ENCODE assay signal across 9 cellular contexts in genomic region chr2:201114350-201114749, GRCh38. TPM values are rescaled to one million over a fixed set of nuclear protein-coding genes. Genes with fewer than 3 reads are reported as not detected.
DNase-seq lines count a peak whose midpoint lies in the region; ATAC-seq, FAIRE-seq and TF ChIP-seq lines count a peak whose summit lies in the region.
"Had no signal": no experiment of that assay in that cellular context is flagged by ENCODE, and none has a peak within 500 bp of the region (broad histone marks: within the 10 kb centered on the region; RNA-seq: fewer than 3 reads in every experiment).

No MANE protein-coding gene starts in this region.

- H3K4me3 ChIP-seq in GM23338 = no peak overlapping the region
- H3K4me3 ChIP-seq in GM12878 = peak overlapping the region; percentile 82

- H3K4me3 Mint-ChIP-seq in CD4-positive, alpha-beta T cell = peak overlapping the region; percentile 88
- H3K4me3 Mint-ChIP-seq in GM23338 (peak overlapping the region; percentile 54; the same call in 1 of the 3 replicates), natural killer cell (peak overlapping the region; percentile 95)

- POLR2A ChIA-PET in CD4-positive, alpha-beta T cell (lab: Charles Lee) = interaction anchor here (0.6 to 5.8 kb wide), 6 partner anchors 44 to 401 kb away, joined by 3 to 103 read pairs (median 4); partner anchors contain the start of genes CLK1, HYCC2 and NDUFB3
- POLR2A ChIA-PET in GM12878 (lab: Charles Lee) = interaction anchor here (0.6 to 1.1 kb wide), 2 partner anchors 44 to 249 kb away, joined by 3 to 4 read pairs; partner anchors contain the start of gene CLK1

- RAD21 ChIA-PET in GM12878 (lab: Charles Lee; ENCODE audit: unreplicated experiment) = interaction anchor here (1.2 to 7.7 kb wide), 6 partner anchors 13 to 152 kb away, joined by 3 to 71 read pairs (median 4); no protein-coding TSS in a partner anchor

- DNase-seq in CD4-positive, alpha-beta T cell = no peak
- DNase-seq in GM23338 (ENCODE audit: low spot score) = no peak
- DNase-seq in GM12878 (ENCODE audit: low read depth, low spot score) = no peak
- no peak for DNase-seq in natural killer cell
- DNase-seq in NK-92 treated with Interleukin-12 subunit alpha and Interleukin-12 subunit beta, amount 100 ng/mL, for 24 hours (lab: John Stamatoyannopoulos, UW) = no peak
- DNase-seq: effector CD4-positive, alpha-beta T cell; small intestine had no signal

- H3K9me3 ChIP-seq in CD4-positive, alpha-beta T cell (ENCODE audit: control insufficient read depth, low read length) = no peaks in the 10 kb centered on the region
- H3K9me3 ChIP-seq in GM12878 (replicated peaks; ENCODE audit: control insufficient read depth, insufficient read depth, low read length) = no peaks in the 10 kb centered on the region

- H3K4me1 Mint-ChIP-seq in CD4-positive, alpha-beta T cell (ENCODE audit: low read depth) = peaks cover 44% of the 10 kb centered on the region
- H3K4me1 Mint-ChIP-seq in GM23338 = peaks cover 29% of the 10 kb centered on the region
- peaks cover 41 to 49% of the 10 kb centered on the region in 2 donors for H3K4me1 Mint-ChIP-seq in natural killer cell

- in situ Hi-C loops in GM12878 (cut with MboI) = no loop called here

- H3K9me2 ChIP-seq in GM23338 (ENCODE audit: insufficient read depth) = no peaks in the 10 kb centered on the region

- 82% methylated on average over 4 of the region's 4 CpGs for WGBS in GM12878 (ENCODE audit: insufficient coverage, insufficient replicate concordance, low lambda C conversion rate, missing lambda C conversion rate)

- peak overlapping the region; percentile 99; the same call in 1 of the 2 replicates for H3K9ac ChIP-seq in GM12878 (ENCODE audit: control insufficient read depth, insufficient read depth, low read length)

- H3K36me3 Mint-ChIP-seq in CD4-positive, alpha-beta T cell (ENCODE audit: low read depth) = peaks cover 37% of the 10 kb centered on the region
- peaks cover 7% of the 10 kb centered on the region; the same call in 1 of the 3 replicates for H3K36me3 Mint-ChIP-seq in GM23338 (ENCODE audit: low read depth)
- peaks cover 3% of the 10 kb centered on the region for H3K36me3 Mint-ChIP-seq in natural killer cell

- no peak for TF ChIP-seq EP300 in GM12878 (IDR thresholded peaks at IDR 0.05; ENCODE audit: borderline replicate concordance in 1 of 2, control insufficient read depth in 1 of 2, low read depth in 2 of 2, low read length in 2 of 2)

- no peak overlapping the region for H3K4me2 ChIP-seq in GM23338
- peak overlapping the region; percentile 98 for H3K4me2 ChIP-seq in GM12878 (ENCODE audit: control insufficient read depth, insufficient read depth)

- H3K79me2 ChIP-seq in GM23338 (replicated peaks; ENCODE audit: insufficient read depth) (no peaks in the 10 kb centered on the region), GM12878 (ENCODE audit: control insufficient read depth, insufficient read depth, low read length) (peaks cover 46% of the 10 kb centered on the region)

- TF ChIP-seq POLR2A in GM12878 (IDR thresholded peaks at IDR 0.05; ENCODE audit: low read depth, low read length) = no peak

- SMC1A ChIA-PET in GM12878 (lab: Charles Lee; ENCODE audit: uncharacterized antibody, unreplicated experiment) = interaction anchor here (1.0 to 9.4 kb wide), 7 partner anchors 10 to 69 kb away, joined by 3 to 143 read pairs (median 5); partner anchors contain the start of genes CASP10 and NDUFB3

- H4K20me1 ChIP-seq in GM23338 (replicated peaks; ENCODE audit: insufficient read depth) = no peaks in the 10 kb centered on the region
- no peaks in the 10 kb centered on the region for H4K20me1 ChIP-seq in GM12878 (ENCODE audit: control insufficient read depth, insufficient read depth)

- no peak for TF ChIP-seq CTCF in CD4-positive, alpha-beta T cell (IDR thresholded peaks at IDR 0.05)
- TF ChIP-seq CTCF in GM23338 (conservative IDR thresholded peaks at IDR 0.05; ENCODE audit: low read depth in 2 of 2) (no peak), GM12878 (IDR thresholded peaks at IDR 0.05 in 2 of 3, conservative IDR thresholded peaks at IDR 0.05 in 1 of 3; ENCODE audit: control insufficient read depth in 2 of 3, extremely low read depth in 1 of 3, insufficient read depth in 1 of 3, low read depth in 3 of 3, low read length in 3 of 3) (no peak), natural killer cell (IDR thresholded peaks at IDR 0.05) (no peak)

- no peak for FAIRE-seq in GM12878 (lab: Jason Lieb, UNC)
- FAIRE-seq: small intestine had no signal

- H3K27ac Mint-ChIP-seq in CD4-positive, alpha-beta T cell = peak overlapping the region; percentile 93
- H3K27ac Mint-ChIP-seq in GM23338 = no peak overlapping the region
- H3K27ac Mint-ChIP-seq in natural killer cell = peak overlapping the region; percentile 93 to 100

- ATAC-seq in CD4-positive, alpha-beta T cell (ENCODE audit: poor library complexity) = no peak
- ATAC-seq in GM23338 (no peak), GM12878 (no peak), natural killer cell (no peak), GM19463 (IDR thresholded peaks at IDR 0.05; ENCODE audit: unreplicated experiment) (no peak), SK-N-SH treated with all-trans-retinoic acid at 6 μM for 48 hours (no peak)

- H3K36me3 ChIP-seq in GM23338 (ENCODE audit: insufficient read depth) (no peaks in the 10 kb centered on the region), GM12878 (ENCODE audit: control insufficient read depth in 2 of 2, insufficient read depth in 2 of 2, low read length in 1 of 2) (no peaks in the 10 kb centered on the region)

- H3K9me3 Mint-ChIP-seq in CD4-positive, alpha-beta T cell = no peaks in the 10 kb centered on the region
- H3K9me3 Mint-ChIP-seq in GM23338 (peaks cover 13% of the 10 kb centered on the region), natural killer cell (peaks cover 0 to 3% of the 10 kb centered on the region in 2 donors)

- H3K4me1 ChIP-seq in GM23338 (ENCODE audit: insufficient read depth) (peaks cover 10% of the 10 kb centered on the region; the same call in 1 of the 2 replicates), GM12878 (ENCODE audit: control insufficient read depth, insufficient read depth, low read length) (peaks cover 6% of the 10 kb centered on the region; the same call in 1 of the 2 replicates)

- H2AFZ ChIP-seq in GM23338 = no peak overlapping the region
- H2AFZ ChIP-seq in GM12878 (ENCODE audit: control insufficient read depth, low read depth, low read length) = no peak overlapping the region

- H3K27ac ChIP-seq in CD4-positive, alpha-beta T cell (ENCODE audit: low read depth, low read length) = no peak overlapping the region
- H3K27ac ChIP-seq in GM23338 (ENCODE audit: low read depth) (no peak overlapping the region), GM12878 (ENCODE audit: control insufficient read depth, insufficient read depth) (0 out of 2 replicates have a peak overlapping the region, but pooled peaks have one; percentile 18)

- no peaks in the 10 kb centered on the region for H3K27me3 Mint-ChIP-seq in CD4-positive, alpha-beta T cell
- peaks cover 18% of the 10 kb centered on the region for H3K27me3 Mint-ChIP-seq in GM23338 (ENCODE audit: insufficient read depth, low read depth, poor library complexity)
- no peaks in the 10 kb centered on the region for H3K27me3 Mint-ChIP-seq in natural killer cell (ENCODE audit: low read depth in 2 of 2)

- CTCF ChIA-PET in CD4-positive, alpha-beta T cell (lab: Charles Lee) = interaction anchor here (1.1 to 6.0 kb wide), 6 partner anchors 12 to 213 kb away, joined by 3 to 57 read pairs (median 4); no protein-coding TSS in a partner anchor
- CTCF ChIA-PET in GM12878 (lab: Yijun Ruan, JAX) = interaction anchor here (1.0 to 5.0 kb wide), 10 partner anchors 8 to 213 kb away, joined by 3 to 53 read pairs (median 4); no protein-coding TSS in a partner anchor

- BruUV-seq in GM12878 (replicated peaks; lab: Mats Ljungman, UMichigan) = no TSS peak

- H3F3A ChIP-seq in GM23338 (replicated peaks; ENCODE audit: low read depth) = peaks cover 7% of the 10 kb centered on the region; the same call in 1 of the 2 replicates

- TF ChIP-seq RAD21 in GM12878 (IDR thresholded peaks at IDR 0.05; ENCODE audit: insufficient read depth, low read depth, low read length) = no peak

- no peaks in the 10 kb centered on the region for H3K27me3 ChIP-seq in CD4-positive, alpha-beta T cell (ENCODE audit: control insufficient read depth, insufficient read depth, low read length)
- no peaks in the 10 kb centered on the region for H3K27me3 ChIP-seq in GM23338 (ENCODE audit: insufficient read depth)
- no peaks in the 10 kb centered on the region for H3K27me3 ChIP-seq in GM12878 (replicated peaks in 1 of 2; ENCODE audit: control insufficient read depth in 2 of 2, insufficient read depth in 2 of 2, low read length in 1 of 2)

- intact Hi-C loops in CD4-positive, alpha-beta T cell (cut with DNase I, micrococcal nuclease) = no loop called here
- intact Hi-C loops in GM12878 (cut with micrococcal nuclease; ENCODE audit: unreplicated experiment) (no loop called here), natural killer cell (cut with micrococcal nuclease) (no loop called here)

RNA-seq across cellular contexts. Expression of gene CFLAR, which starts 1.6 kb away (rescaled TPM):
- 100 to 1,000 TPM; 178 to 181 TPM for total RNA-seq in CD4-positive, alpha-beta T cell
- 15.1 and 16.2 TPM in 2 replicates for total RNA-seq in GM23338 (2014; rRNA removed; shearing (Covaris generic))
- polyA plus RNA-seq in GM23338 (2016; fragmentation: Nextera tagmentation; extraction: Ambion mirVana) = 10.0 and 10.1 TPM in 2 replicates
- total RNA-seq in GM12878 (2013; cell fraction: nucleolus; rRNA removed) = 905 and 928 TPM in 2 replicates
- 81.4 and 106 TPM in 2 replicates for total RNA-seq in GM12878 (2014; rRNA removed)
- total RNA-seq in GM12878 (2014; rRNA removed; fragmentation: Illumina TruSeq; extraction: Trizol) = 109 and 110 TPM in 2 replicates
- 97.7 and 99.5 TPM in 2 replicates for total RNA-seq in GM12878 (2021)
- 96.3 TPM for polyA plus RNA-seq in GM12878 (2011; ENCODE audit: low read depth)
- 181 and 241 TPM in 2 replicates for polyA plus RNA-seq in GM12878 (2011; rRNA removed)
- 90.5 and 101 TPM in 2 replicates for polyA plus RNA-seq in GM12878 (2011; cell fraction: cytosol; rRNA removed)
- 157 and 170 TPM in 2 replicates for polyA plus RNA-seq in GM12878 (2011; cell fraction: nucleus; rRNA removed)
- 109 and 116 TPM in 2 replicates for polyA plus RNA-seq in GM12878 (2012)
- 103 and 125 TPM in 2 replicates for polyA plus RNA-seq in GM12878 (2014; fragmentation: Illumina TruSeq; extraction: Trizol)
- 100 to 1,000 TPM; 103 to 105 TPM for polyA plus RNA-seq in GM12878 (2014; fragmentation: Nextera tagmentation; extraction: Ambion mirVana)
- 70.5 and 80.6 TPM in 2 replicates for polyA plus RNA-seq in GM12878 (2014; rRNA removed)
- polyA plus RNA-seq in GM12878 (2016; fragmentation: Nextera tagmentation; extraction: Ambion mirVana) = 10 to 100 TPM; 87.2 to 89.4 TPM
- 249 and 253 TPM in 2 replicates for polyA minus RNA-seq in GM12878 (2011; rRNA and poly(A)+ RNA removed)
- 50.2 and 65.0 TPM in 2 replicates for polyA minus RNA-seq in GM12878 (2011; cell fraction: cytosol; rRNA and poly(A)+ RNA removed)
- polyA minus RNA-seq in GM12878 (2011; cell fraction: nucleus; rRNA and poly(A)+ RNA removed) = 155 and 248 TPM in 2 replicates
- 100 to 1,000 TPM; 415 to 542 (median 445) TPM for total RNA-seq in natural killer cell

RNA-seq across cellular contexts. Expression of gene NDUFB3, which starts 42.5 kb away (rescaled TPM):
- total RNA-seq in CD4-positive, alpha-beta T cell = 10 to 100 TPM; 10.1 to 13.6 TPM
- 34.3 and 35.6 TPM in 2 replicates for total RNA-seq in GM23338 (2014; rRNA removed; shearing (Covaris generic))
- polyA plus RNA-seq in GM23338 (2016; fragmentation: Nextera tagmentation; extraction: Ambion mirVana) (199 and 230 TPM in 2 replicates), GM12878 (2011; rRNA removed) (157 and 257 TPM in 2 replicates), GM12878 (2014; fragmentation: Illumina TruSeq; extraction: Trizol) (152 and 190 TPM in 2 replicates), GM12878 (2014; fragmentation: Nextera tagmentation; extraction: Ambion mirVana) (1,000 to 10,000 TPM; 1,005 to 1,059 TPM), GM12878 (2014; rRNA removed) (180 and 186 TPM in 2 replicates), GM12878 (2016; fragmentation: Nextera tagmentation; extraction: Ambion mirVana) (100 to 1,000 TPM; 665 to 671 TPM)
- 4.3 and 7.4 TPM in 2 replicates for total RNA-seq in GM12878 (2013; cell fraction: nucleolus; rRNA removed)
- total RNA-seq in GM12878 (2014; rRNA removed) (115 and 153 TPM in 2 replicates), GM12878 (2014; rRNA removed; fragmentation: Illumina TruSeq; extraction: Trizol) (188 and 189 TPM in 2 replicates), GM12878 (2021) (129 and 146 TPM in 2 replicates), natural killer cell (10 to 100 TPM; 23.5 to 32.7 (median 30.7) TPM)
- 209 TPM for polyA plus RNA-seq in GM12878 (2011; ENCODE audit: low read depth)
- polyA plus RNA-seq in GM12878 (2011; cell fraction: cytosol; rRNA removed) = 44.7 and 46.5 TPM in 2 replicates
- 46.6 and 51.5 TPM in 2 replicates for polyA plus RNA-seq in GM12878 (2011; cell fraction: nucleus; rRNA removed)
- 113 and 145 TPM in 2 replicates for polyA plus RNA-seq in GM12878 (2012)
- 14.3 and 23.6 TPM in 2 replicates for polyA minus RNA-seq in GM12878 (2011; rRNA and poly(A)+ RNA removed)
- polyA minus RNA-seq in GM12878 (2011; cell fraction: cytosol; rRNA and poly(A)+ RNA removed) = 10.8 and 20.4 TPM in 2 replicates
- 4.4 and 5.4 TPM in 2 replicates for polyA minus RNA-seq in GM12878 (2011; cell fraction: nucleus; rRNA and poly(A)+ RNA removed)

RNA-seq across cellular contexts. Expression of gene HYCC2, which starts 42.9 kb away (rescaled TPM):
- 10 to 100 TPM; 29.2 to 30.7 TPM for total RNA-seq in CD4-positive, alpha-beta T cell
- total RNA-seq in GM23338 (2014; rRNA removed; shearing (Covaris generic)) = 4.8 and 5.5 TPM in 2 replicates
- polyA plus RNA-seq in GM23338 (2016; fragmentation: Nextera tagmentation; extraction: Ambion mirVana) (2.2 and 2.4 TPM in 2 replicates), GM12878 (2011; rRNA removed) (9.2 and 14.4 TPM in 2 replicates), GM12878 (2014; fragmentation: Illumina TruSeq; extraction: Trizol) (6.7 and 8.5 TPM in 2 replicates), GM12878 (2014; fragmentation: Nextera tagmentation; extraction: Ambion mirVana) (1 to 10 TPM; 3.4 to 6.8 TPM), GM12878 (2014; rRNA removed) (4.6 and 4.9 TPM in 2 replicates), GM12878 (2016; fragmentation: Nextera tagmentation; extraction: Ambion mirVana) (10 to 100 TPM; 11.6 to 12.9 TPM)
- 59.1 and 62.7 TPM in 2 replicates for total RNA-seq in GM12878 (2013; cell fraction: nucleolus; rRNA removed)
- total RNA-seq in GM12878 (2014; rRNA removed) (6.0 and 7.3 TPM in 2 replicates), GM12878 (2014; rRNA removed; fragmentation: Illumina TruSeq; extraction: Trizol) (9.5 and 11.1 TPM in 2 replicates), GM12878 (2021) (15.2 and 17.4 TPM in 2 replicates), natural killer cell (10 to 100 TPM; 54.2 to 62.5 (median 60.1) TPM)
- 2.7 TPM for polyA plus RNA-seq in GM12878 (2011; ENCODE audit: low read depth)
- polyA plus RNA-seq in GM12878 (2011; cell fraction: cytosol; rRNA removed) = 3.5 and 3.8 TPM in 2 replicates
- 7.1 and 8.4 TPM in 2 replicates for polyA plus RNA-seq in GM12878 (2011; cell fraction: nucleus; rRNA removed)
- 3.5 and 5.0 TPM in 2 replicates for polyA plus RNA-seq in GM12878 (2012)
- 16.7 and 18.8 TPM in 2 replicates for polyA minus RNA-seq in GM12878 (2011; rRNA and poly(A)+ RNA removed)
- polyA minus RNA-seq in GM12878 (2011; cell fraction: cytosol; rRNA and poly(A)+ RNA removed) = 4.7 and 5.9 TPM in 2 replicates
- 12.7 and 21.8 TPM in 2 replicates for polyA minus RNA-seq in GM12878 (2011; cell fraction: nucleus; rRNA and poly(A)+ RNA removed)
